ENCODE assay signal across 1 cellular context in genomic region chr18:3412528-3412927, GRCh38.
TF ChIP-seq lines count a peak whose summit lies in the region.

No MANE protein-coding gene starts in this region.

TF ChIP-seq in HEK293, 187 proteins besides CTCF, POLR2A, EP300 and RAD21:
- TF ChIP-seq ZNF692 (tag by site-specific recombination; IDR thresholded peaks at IDR 0.05): 0 out of 2 replicates have a peak, but pooled peaks have one; percentile 21
